In the genomic region with DNA sequence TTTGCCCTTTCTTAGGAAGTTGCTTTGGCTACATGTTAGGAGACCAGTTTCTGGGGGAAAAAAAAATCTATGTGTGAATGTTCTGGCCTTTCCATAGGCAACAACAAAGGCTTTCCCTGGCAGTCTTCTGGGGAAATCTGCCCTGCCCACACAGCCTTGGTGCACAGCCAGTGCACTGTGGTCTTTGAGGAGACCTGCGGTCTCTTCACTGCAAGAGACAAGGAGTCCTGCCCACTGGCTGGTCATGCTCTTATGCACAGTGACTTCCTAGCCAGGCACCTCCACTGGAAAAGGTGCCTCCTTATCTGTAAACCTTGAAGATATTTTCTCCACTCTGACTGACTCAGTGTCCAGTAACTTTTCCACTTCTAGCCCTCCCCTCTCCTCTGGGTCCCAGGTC, we compare ENCODE assay signal across 1 cellular context.
TF ChIP-seq lines count a peak whose summit lies in the region.

No MANE protein-coding gene starts in this region.

TF ChIP-seq in SK-N-SH treated with all-trans-retinoic acid at 6 μM for 48 hours, 23 proteins besides CTCF, POLR2A, EP300 and RAD21 (continued from another document):
- TF ChIP-seq, protein P1, sequence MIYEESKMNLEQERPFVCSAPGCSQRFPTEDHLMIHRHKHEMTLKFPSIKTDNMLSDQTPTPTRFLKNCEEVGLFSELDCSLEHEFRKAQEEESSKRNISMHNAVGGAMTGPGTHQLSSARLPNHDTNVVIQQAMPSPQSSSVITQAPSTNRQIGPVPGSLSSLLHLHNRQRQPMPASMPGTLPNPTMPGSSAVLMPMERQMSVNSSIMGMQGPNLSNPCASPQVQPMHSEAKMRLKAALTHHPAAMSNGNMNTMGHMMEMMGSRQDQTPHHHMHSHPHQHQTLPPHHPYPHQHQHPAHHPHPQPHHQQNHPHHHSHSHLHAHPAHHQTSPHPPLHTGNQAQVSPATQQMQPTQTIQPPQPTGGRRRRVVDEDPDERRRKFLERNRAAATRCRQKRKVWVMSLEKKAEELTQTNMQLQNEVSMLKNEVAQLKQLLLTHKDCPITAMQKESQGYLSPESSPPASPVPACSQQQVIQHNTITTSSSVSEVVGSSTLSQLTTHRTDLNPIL (CRISPR knock-in tag; IDR thresholded peaks at IDR 0.05; ENCODE audit: low read depth): no peak
- TF ChIP-seq ZFP3 (CRISPR knock-in tag; IDR thresholded peaks at IDR 0.05): no peak
